Comparison of ENCODE assay signal across 8 cellular contexts in the genomic region with DNA sequence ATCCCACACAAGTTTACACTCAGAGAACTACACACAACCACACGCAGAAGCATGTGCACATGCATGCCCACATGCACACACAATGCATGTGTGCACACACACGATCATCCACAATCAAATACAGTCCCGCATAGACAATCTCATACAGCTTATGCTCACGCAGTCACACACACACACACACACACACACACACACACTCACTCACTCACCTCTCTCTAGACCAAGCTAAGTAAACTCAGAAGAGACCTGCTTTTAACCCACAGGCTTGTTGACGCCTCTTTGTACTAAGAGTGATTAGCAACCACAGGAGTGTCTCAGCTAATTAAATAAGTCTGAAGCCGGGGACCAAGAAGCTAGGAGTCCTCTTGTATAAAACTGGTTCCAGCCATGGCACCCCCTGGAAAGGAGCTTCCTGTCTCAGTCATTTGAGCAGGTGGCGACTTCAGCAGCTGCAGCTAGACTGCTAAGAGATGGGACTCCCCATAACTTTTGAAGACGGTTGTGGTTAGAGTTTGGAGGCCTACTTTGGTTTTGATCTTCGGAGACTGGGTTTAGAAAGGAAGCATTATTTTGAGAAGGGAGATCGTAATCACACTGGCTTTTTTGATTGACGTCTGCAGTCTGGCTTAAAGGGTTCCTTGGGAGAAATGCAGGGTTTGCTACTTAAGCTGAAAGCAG.
DNase-seq lines count a peak whose midpoint lies in the region; ATAC-seq and TF ChIP-seq lines count a peak whose summit lies in the region.

No MANE protein-coding gene starts in this region.

- TF ChIP-seq CTCF in DND-41 (IDR thresholded peaks at IDR 0.05; ENCODE audit: borderline replicate concordance, extremely low read depth, low read length, poor library complexity, severe bottlenecking) (no peak), neural crest cell (conservative IDR thresholded peaks at IDR 0.05) (no peak)

- peak overlapping the region; percentile 4; the same call in 1 of the 2 replicates for H3K9ac ChIP-seq in DND-41 (ENCODE audit: low read depth, low read length)

- no peaks in the 10 kb centered on the region for H3K36me3 Mint-ChIP-seq in neural crest cell (ENCODE audit: low read depth)

- H4K20me1 ChIP-seq in DND-41 (ENCODE audit: insufficient read depth, low read length): peaks cover 12% of the 10 kb centered on the region; the same call in 1 of the 2 replicates

- ATAC-seq in DND-41 (ENCODE audit: insufficient read depth, low read depth): peak; percentile 94
- peak; percentile 78 for ATAC-seq in GM21515 (IDR thresholded peaks at IDR 0.05; ENCODE audit: unreplicated experiment)
- ATAC-seq in left lobe of liver: no peak
- ATAC-seq in left ventricle myocardium superior: no peak

- peaks cover 37% of the 10 kb centered on the region for H3K4me1 ChIP-seq in DND-41 (ENCODE audit: insufficient read depth, low read length)

- peak; percentile 92 for DNase-seq in DND-41
- DNase-seq in activated CD8-positive, alpha-beta memory T cell treated with anti-CD3 and anti-CD28 coated beads, Interleukin-2, amount 50 U/mL, for 48 hours: peak; percentile 66
- no peak for DNase-seq in neural crest cell (ENCODE audit: low read depth, low spot score)
- DNase-seq in left lobe of liver (ENCODE audit: low spot score): no peak
- no peak for DNase-seq in cerebellar cortex (ENCODE audit: low spot score)
- no peak for DNase-seq in left ventricle myocardium superior

- intact Hi-C loops in left ventricle myocardium superior (cut with micrococcal nuclease): no loop called here

- peak overlapping the region; percentile 74 for H3K27ac ChIP-seq in DND-41 (ENCODE audit: low read length)
- H3K27ac ChIP-seq in KOPT-K1 (ENCODE audit: low read depth, low read length, poor library complexity, severe bottlenecking): peak overlapping the region; percentile 72

- H3K79me2 ChIP-seq in DND-41 (ENCODE audit: insufficient read depth, low read length): no peaks in the 10 kb centered on the region

- H3K36me3 ChIP-seq in DND-41 (ENCODE audit: insufficient read depth, low read length) (no peaks in the 10 kb centered on the region), KOPT-K1 (ENCODE audit: insufficient read depth, low read length) (no peaks in the 10 kb centered on the region)

- no peaks in the 10 kb centered on the region for H3K9me3 ChIP-seq in DND-41 (ENCODE audit: insufficient read depth, low read length, severe bottlenecking)
- H3K9me3 ChIP-seq in KOPT-K1 (ENCODE audit: insufficient read depth, low read length, poor library complexity, severe bottlenecking): no peaks in the 10 kb centered on the region

- no peaks in the 10 kb centered on the region for H3K9me3 Mint-ChIP-seq in neural crest cell

- H2AFZ ChIP-seq in DND-41 (ENCODE audit: low read depth, low read length): no peak overlapping the region

- H3K4me3 Mint-ChIP-seq in neural crest cell: no peak overlapping the region

- peak overlapping the region; percentile 59 for H3K4me2 ChIP-seq in DND-41 (ENCODE audit: insufficient read depth, low read length)

- H3K4me3 ChIP-seq in DND-41 (ENCODE audit: low read depth in 1 of 2, low read length in 2 of 2): peak overlapping the region in 1 of 2 experiments; percentile 7; a peak in 2 of 4 replicates

- H3K27me3 ChIP-seq in DND-41 (ENCODE audit: insufficient read depth, low read length, poor library complexity): no peaks in the 10 kb centered on the region

- no peaks in the 10 kb centered on the region for H3K27me3 Mint-ChIP-seq in neural crest cell (ENCODE audit: low read depth)

- H3K4me1 Mint-ChIP-seq in neural crest cell: peaks cover 24% of the 10 kb centered on the region

- peak overlapping the region; percentile 3 for H3K27ac Mint-ChIP-seq in neural crest cell (ENCODE audit: unreplicated experiment)

Comparison
In these comparisons a context has a peak if more than half of its experiments do, and no peak if none do; other contexts are left out.
1. ATAC-seq: peak in DND-41 (single experiment) and GM21515 (single experiment); none in left lobe of liver (single experiment) and left ventricle myocardium superior (single experiment).
2. DNase-seq: peak in DND-41 (single experiment) and activated CD8-positive, alpha-beta memory T cell treated with anti-CD3 and anti-CD28 coated beads, Interleukin-2, amount 50 U/mL, for 48 hours (single experiment); none in neural crest cell (single experiment), left lobe of liver (single experiment), cerebellar cortex (single experiment) and left ventricle myocardium superior (single experiment).